16 cellular contexts compared by ENCODE assay signal in genomic region chr22:20644071-20644642, GRCh38.
DNase-seq lines count a peak whose midpoint lies in the region; ATAC-seq and TF ChIP-seq lines count a peak whose summit lies in the region.
"Had no signal": no experiment of that assay in that cellular context is flagged by ENCODE, and none has a peak within 500 bp of the region (broad histone marks: within the 10 kb centered on the region; RNA-seq: fewer than 3 reads in every experiment).

No MANE protein-coding gene starts in this region.

- no peak for TF ChIP-seq CTCF in natural killer cell (IDR thresholded peaks at IDR 0.05)

- intact Hi-C loops in natural killer cell (cut with micrococcal nuclease), result no loop called here

- H3K4me1 Mint-ChIP-seq in natural killer cell, result peaks cover 0 to 11% of the 10 kb centered on the region in 2 donors
- H3K4me1 Mint-ChIP-seq in natural killer cell treated with Interleukin-12 subunit alpha and Interleukin-12 subunit beta and Interleukin-15 and Interleukin-18, amount 100 ng/mL, for 72 hours (ENCODE audit: low read depth in 2 of 2), result no peaks in the 10 kb centered on the region
- H3K4me1 Mint-ChIP-seq in T-helper 2 cell treated with Interferon-gamma antibody and Interleukin-4, amounts not matched to agents 5 μg/mL and 100 μg/mL, for 36 hours (ENCODE audit: low read depth), result no peaks in the 10 kb centered on the region

- H3K9me3 Mint-ChIP-seq in natural killer cell, result no peaks in the 10 kb centered on the region
- no peaks in the 10 kb centered on the region for H3K9me3 Mint-ChIP-seq in natural killer cell treated with Interleukin-12 subunit alpha and Interleukin-12 subunit beta and Interleukin-15 and Interleukin-18, amount 100 ng/mL, for 72 hours
- H3K9me3 Mint-ChIP-seq in T-helper 2 cell treated with Interferon-gamma antibody and Interleukin-4, amounts not matched to agents 5 μg/mL and 100 μg/mL, for 36 hours, result peaks cover 4% of the 10 kb centered on the region

- DNase-seq in natural killer cell (peak; percentile 2), left lobe of liver (ENCODE audit: low spot score) (peak; percentile 8), ureter (ENCODE audit: low spot score) (peak; percentile 10), COLO829 (ENCODE audit: low spot score) (no peak)
- DNase-seq in natural killer cell treated with Interleukin-12 subunit alpha and Interleukin-12 subunit beta and Interleukin-15 and Interleukin-18, amount 100 ng/mL, for 72 hours (ENCODE audit: low spot score), result no peak
- no peak for DNase-seq in stimulated activated CD4-positive, alpha-beta T cell treated with anti-CD3 and anti-CD28 coated beads, Interleukin-2, amount 100 ng/mL, for 48 hours
- no peak for DNase-seq in T-helper 2 cell treated with Interferon-gamma antibody and Interleukin-4, amounts not matched to agents 5 μg/mL and 100 μg/mL, for 36 hours (ENCODE audit: low spot score)
- DNase-seq: ACHN; Calu3; CD4-positive, CD25-positive, alpha-beta regulatory T cell; DMS153; DMS79 treated with DMSO at 0.1 percent for 48 hours; EL; GM23248; H7 had no signal

- H3K36me3 Mint-ChIP-seq in natural killer cell, result no peaks in the 10 kb centered on the region
- no peaks in the 10 kb centered on the region for H3K36me3 Mint-ChIP-seq in natural killer cell treated with Interleukin-12 subunit alpha and Interleukin-12 subunit beta and Interleukin-15 and Interleukin-18, amount 100 ng/mL, for 72 hours
- no peaks in the 10 kb centered on the region for H3K36me3 Mint-ChIP-seq in T-helper 2 cell treated with Interferon-gamma antibody and Interleukin-4, amounts not matched to agents 5 μg/mL and 100 μg/mL, for 36 hours (ENCODE audit: low read depth)
- H3K36me3 Mint-ChIP-seq: CD4-positive, CD25-positive, alpha-beta regulatory T cell had no signal

- peaks cover 0 to 4% of the 10 kb centered on the region in 2 donors for H3K27me3 Mint-ChIP-seq in natural killer cell (ENCODE audit: low read depth in 2 of 2)
- peaks cover 0 to 3% of the 10 kb centered on the region in 2 donors for H3K27me3 Mint-ChIP-seq in natural killer cell treated with Interleukin-12 subunit alpha and Interleukin-12 subunit beta and Interleukin-15 and Interleukin-18, amount 100 ng/mL, for 72 hours
- peaks cover 17% of the 10 kb centered on the region for H3K27me3 Mint-ChIP-seq in T-helper 2 cell treated with Interferon-gamma antibody and Interleukin-4, amounts not matched to agents 5 μg/mL and 100 μg/mL, for 36 hours (ENCODE audit: low read depth)

- ATAC-seq in natural killer cell (no peak), left lobe of liver (no peak)
- no peak for ATAC-seq in natural killer cell treated with Interleukin-12 subunit alpha and Interleukin-12 subunit beta and Interleukin-15 and Interleukin-18, amount 100 ng/mL, for 72 hours
- ATAC-seq: HepG2 had no signal

- no peak overlapping the region for H3K27ac Mint-ChIP-seq in natural killer cell
- no peak overlapping the region for H3K27ac Mint-ChIP-seq in natural killer cell treated with Interleukin-12 subunit alpha and Interleukin-12 subunit beta and Interleukin-15 and Interleukin-18, amount 100 ng/mL, for 72 hours
- H3K27ac Mint-ChIP-seq in T-helper 2 cell treated with Interferon-gamma antibody and Interleukin-4, amounts not matched to agents 5 μg/mL and 100 μg/mL, for 36 hours, result no peak overlapping the region
- H3K27ac Mint-ChIP-seq: CD4-positive, CD25-positive, alpha-beta regulatory T cell had no signal

- H3K4me3 Mint-ChIP-seq in natural killer cell, result no peak overlapping the region
- H3K4me3 Mint-ChIP-seq in natural killer cell treated with Interleukin-12 subunit alpha and Interleukin-12 subunit beta and Interleukin-15 and Interleukin-18, amount 100 ng/mL, for 72 hours, result no peak overlapping the region
- H3K4me3 Mint-ChIP-seq in T-helper 2 cell treated with Interferon-gamma antibody and Interleukin-4, amounts not matched to agents 5 μg/mL and 100 μg/mL, for 36 hours, result no peak overlapping the region
- H3K4me3 Mint-ChIP-seq: CD4-positive, CD25-positive, alpha-beta regulatory T cell had no signal

Comparison
In these comparisons a context has a peak if more than half of its experiments do, and no peak if none do; other contexts are left out.
1. DNase-seq: peak in natural killer cell (single experiment), left lobe of liver (single experiment) and ureter (single experiment); none in natural killer cell treated with Interleukin-12 subunit alpha and Interleukin-12 subunit beta and Interleukin-15 and Interleukin-18, amount 100 ng/mL, for 72 hours (single experiment), stimulated activated CD4-positive, alpha-beta T cell treated with anti-CD3 and anti-CD28 coated beads, Interleukin-2, amount 100 ng/mL, for 48 hours (0 of 2), T-helper 2 cell treated with Interferon-gamma antibody and Interleukin-4, amounts not matched to agents 5 μg/mL and 100 μg/mL, for 36 hours (single experiment) and COLO829 (single experiment).